ENCODE assay signal across 8 cellular contexts in genomic region chr10:62732841-62733653, GRCh38.
DNase-seq lines count a peak whose midpoint lies in the region; ATAC-seq and TF ChIP-seq lines count a peak whose summit lies in the region.

No MANE protein-coding gene starts in this region.

- H3K4me3 Mint-ChIP-seq in CD8-positive, alpha-beta memory T cell: peak overlapping the region in 5 of 7 donors; percentile 12 to 63 (median 48)
- no peak overlapping the region for H3K4me3 Mint-ChIP-seq in neural progenitor cell

- DNase-seq in CD8-positive, alpha-beta memory T cell: peak; percentile 22 to 81 (median 71)
- DNase-seq in HT1080 (ENCODE audit: low read depth) (peak; percentile 92), mucosa of descending colon (peak in 1 of 3 donors; percentile 14), GOT3 (lab: John Stamatoyannopoulos, UW) (no peak), Ammon's horn (ENCODE audit: low spot score) (no peak), neural progenitor cell (ENCODE audit: low spot score) (no peak)
- DNase-seq in activated CD8-positive, alpha-beta memory T cell treated with anti-CD3 and anti-CD28 coated beads, Interleukin-2, amount 50 U/mL, for 1 hour (ENCODE audit: extremely low read depth): peak; percentile 51

- no peaks in the 10 kb centered on the region for H3K36me3 ChIP-seq in CD8-positive, alpha-beta memory T cell (ENCODE audit: insufficient read depth, low read length)
- no peaks in the 10 kb centered on the region for H3K36me3 ChIP-seq in mucosa of descending colon (ENCODE audit: low read depth)
- H3K36me3 ChIP-seq in neural progenitor cell: no peaks in the 10 kb centered on the region

- no peak overlapping the region for H3K27ac Mint-ChIP-seq in CD8-positive, alpha-beta memory T cell
- no peak overlapping the region for H3K27ac Mint-ChIP-seq in neural progenitor cell

- TF ChIP-seq CTCF in mucosa of descending colon (IDR thresholded peaks at IDR 0.05): no peak
- TF ChIP-seq CTCF in neural progenitor cell (IDR thresholded peaks at IDR 0.05): no peak

- H3K4me3 ChIP-seq in CD8-positive, alpha-beta memory T cell (ENCODE audit: low read length): no peak overlapping the region
- H3K4me3 ChIP-seq in mucosa of descending colon (no peak overlapping the region), neural progenitor cell (no peak overlapping the region)

- H3K27ac ChIP-seq in CD8-positive, alpha-beta memory T cell (ENCODE audit: low read depth, low read length): peak overlapping the region; percentile 8
- H3K27ac ChIP-seq in neural progenitor cell: no peak overlapping the region

- H3K27me3 ChIP-seq in CD8-positive, alpha-beta memory T cell (ENCODE audit: insufficient read depth, low read length, poor library complexity, severe bottlenecking): no peaks in the 10 kb centered on the region
- H3K27me3 ChIP-seq in neural progenitor cell: no peaks in the 10 kb centered on the region

- H3K4me2 ChIP-seq in neural progenitor cell: no peak overlapping the region

- H3K79me2 ChIP-seq in neural progenitor cell (ENCODE audit: low read depth): no peaks in the 10 kb centered on the region

- H3K27me3 Mint-ChIP-seq in CD8-positive, alpha-beta memory T cell: no peaks in the 10 kb centered on the region
- peaks cover 3% of the 10 kb centered on the region for H3K27me3 Mint-ChIP-seq in neural progenitor cell (ENCODE audit: insufficient read depth, low read depth)

- H2AFZ ChIP-seq in neural progenitor cell (replicated peaks): no peak overlapping the region

- peaks cover 10 to 20% (median 16%) of the 10 kb centered on the region in 3 donors for H3K4me1 Mint-ChIP-seq in CD8-positive, alpha-beta memory T cell
- H3K4me1 Mint-ChIP-seq in neural progenitor cell: no peaks in the 10 kb centered on the region

- H3F3A ChIP-seq in neural progenitor cell (ENCODE audit: low read depth): no peaks in the 10 kb centered on the region

- no peaks in the 10 kb centered on the region for H3K9me3 Mint-ChIP-seq in CD8-positive, alpha-beta memory T cell
- no peaks in the 10 kb centered on the region for H3K9me3 Mint-ChIP-seq in neural progenitor cell

- H3K36me3 Mint-ChIP-seq in CD8-positive, alpha-beta memory T cell: no peaks in the 10 kb centered on the region
- no peaks in the 10 kb centered on the region for H3K36me3 Mint-ChIP-seq in neural progenitor cell

- H3K9me3 ChIP-seq in CD8-positive, alpha-beta memory T cell (ENCODE audit: low read length): no peaks in the 10 kb centered on the region
- H3K9me3 ChIP-seq in mucosa of descending colon (no peaks in the 10 kb centered on the region), neural progenitor cell (ENCODE audit: low read depth) (no peaks in the 10 kb centered on the region)

- H4K20me1 ChIP-seq in neural progenitor cell (ENCODE audit: low read depth): no peaks in the 10 kb centered on the region

- CTCF ChIA-PET in CD8-positive, alpha-beta memory T cell (lab: Charles Lee): interaction anchor here (0.7 to 2.3 kb wide), 13 partner anchors 16 to 100 kb away, joined by 3 to 10 read pairs (median 3); partner anchors contain the start of gene EGR2

- intact Hi-C loops in mucosa of descending colon (cut with DNase I, micrococcal nuclease): no loop called here

- POLR2A ChIA-PET in CD8-positive, alpha-beta memory T cell (lab: Charles Lee): interaction anchor here (0.9 to 1.4 kb wide), 9 partner anchors 41 to 97 kb away, joined by 3 to 11 read pairs (median 4); partner anchors contain the start of genes ADO and EGR2

- peaks cover 44% of the 10 kb centered on the region for H3K4me1 ChIP-seq in CD8-positive, alpha-beta memory T cell (ENCODE audit: insufficient read depth, low read length)
- no peaks in the 10 kb centered on the region for H3K4me1 ChIP-seq in mucosa of descending colon (ENCODE audit: low read depth)
- no peaks in the 10 kb centered on the region for H3K4me1 ChIP-seq in neural progenitor cell

- no peak overlapping the region for H3K9ac ChIP-seq in neural progenitor cell

- peak; percentile 82 for ATAC-seq in GM21515 (IDR thresholded peaks at IDR 0.05; ENCODE audit: unreplicated experiment)
- ATAC-seq in mucosa of descending colon: peak; percentile 82

Comparison
In these comparisons a context has a peak if more than half of its experiments do, and no peak if none do; other contexts are left out.
1. DNase-seq: peak in CD8-positive, alpha-beta memory T cell (5 of 5), HT1080 (single experiment) and activated CD8-positive, alpha-beta memory T cell treated with anti-CD3 and anti-CD28 coated beads, Interleukin-2, amount 50 U/mL, for 1 hour (single experiment); none in GOT3 (single experiment), Ammon's horn (single experiment) and neural progenitor cell (single experiment).